In the genomic region with DNA sequence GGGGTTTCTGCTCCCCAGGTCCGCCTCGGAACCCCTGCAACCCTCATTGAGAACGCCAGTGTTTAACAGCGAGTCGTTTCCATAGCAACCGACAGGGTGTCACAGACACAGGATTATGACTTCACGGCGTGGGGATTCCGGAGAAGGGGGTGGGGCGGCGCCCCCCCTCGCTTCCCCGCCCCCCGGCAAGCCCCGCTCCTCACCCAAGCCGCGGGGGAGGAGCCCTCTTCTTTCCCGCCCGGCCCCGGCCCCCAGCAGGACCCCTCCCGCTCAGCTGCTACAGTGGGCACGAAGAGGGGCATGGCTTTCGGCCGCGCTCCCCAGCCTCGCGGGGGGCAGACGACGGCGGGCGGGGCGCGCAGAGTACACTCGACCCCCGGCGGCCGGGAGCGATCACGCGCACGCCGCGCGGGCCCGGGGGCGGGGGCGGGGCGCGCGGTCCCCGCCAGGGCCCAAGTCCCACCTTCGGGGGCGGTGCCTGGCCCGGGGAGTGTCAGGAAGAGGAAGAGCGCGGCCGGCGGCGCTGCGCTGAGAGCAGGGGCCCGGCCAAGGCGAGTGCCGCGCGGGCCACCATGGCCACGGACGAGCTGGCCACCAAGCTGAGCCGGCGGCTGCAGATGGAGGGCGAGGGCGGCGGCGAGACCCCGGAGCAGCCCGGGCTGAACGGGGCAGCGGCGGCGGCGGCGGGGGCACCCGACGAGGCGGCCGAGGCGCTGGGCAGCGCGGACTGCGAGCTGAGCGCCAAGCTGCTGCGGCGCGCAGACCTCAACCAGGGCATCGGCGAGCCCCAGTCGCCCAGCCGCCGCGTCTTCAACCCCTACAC, we compare ENCODE assay signal across 8 cellular contexts. TPM values are rescaled to one million over a fixed set of nuclear protein-coding genes. Genes with fewer than 3 reads are reported as not detected.
DNase-seq lines count a peak whose midpoint lies in the region; ATAC-seq and TF ChIP-seq lines count a peak whose summit lies in the region.

A gene with protein sequence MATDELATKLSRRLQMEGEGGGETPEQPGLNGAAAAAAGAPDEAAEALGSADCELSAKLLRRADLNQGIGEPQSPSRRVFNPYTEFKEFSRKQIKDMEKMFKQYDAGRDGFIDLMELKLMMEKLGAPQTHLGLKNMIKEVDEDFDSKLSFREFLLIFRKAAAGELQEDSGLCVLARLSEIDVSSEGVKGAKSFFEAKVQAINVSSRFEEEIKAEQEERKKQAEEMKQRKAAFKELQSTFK (plus strand): TSS at position 489 of the 823 bp plus-strand sequence. CDS start 84 bp downstream, at position 573.

- peak; percentile 78 for TF ChIP-seq POLR2A in NB4 (IDR thresholded peaks at IDR 0.05; ENCODE audit: extremely low read depth, insufficient read length)

- intact Hi-C loops in cardiac septum (cut with DNase I) (loop anchor here (1.0 to 10.0 kb wide), 2 partner anchors 117 to 255 kb away; a partner anchor contains a TSS), posterior vena cava (cut with DNase I) (no loop called here)

- H3K9me3 Mint-ChIP-seq in activated naive CD8-positive, alpha-beta T cell treated with anti-CD3 and anti-CD28 coated beads, Interleukin-2, amount 50 U/mL, for 24 hours, result no peaks in the 10 kb centered on the region
- no peaks in the 10 kb centered on the region for H3K9me3 Mint-ChIP-seq in type B pancreatic cell

- H3K36me3 ChIP-seq in HEK293 (ENCODE audit: control insufficient read depth in 2 of 2, insufficient read depth in 1 of 2, low read length in 2 of 2), result peaks cover 0 to 17% of the 10 kb centered on the region in 2 experiments; a peak in 1 of 3 replicates

- no peak for TF ChIP-seq CTCF in HEK293 (tag by site-specific recombination; IDR thresholded peaks at IDR 0.05)
- no peak for TF ChIP-seq CTCF in NB4 (IDR thresholded peaks at IDR 0.05; ENCODE audit: low read depth, low read length)
- peak; percentile 19 for TF ChIP-seq CTCF in type B pancreatic cell (conservative IDR thresholded peaks at IDR 0.05)

- H3K4me3 Mint-ChIP-seq in activated naive CD8-positive, alpha-beta T cell treated with anti-CD3 and anti-CD28 coated beads, Interleukin-2, amount 50 U/mL, for 24 hours, result peak within 1 kb of the TSS; percentile 91
- peak within 1 kb of the TSS; percentile 89 for H3K4me3 Mint-ChIP-seq in type B pancreatic cell

- H3K36me3 Mint-ChIP-seq in activated naive CD8-positive, alpha-beta T cell treated with anti-CD3 and anti-CD28 coated beads, Interleukin-2, amount 50 U/mL, for 24 hours (ENCODE audit: low read depth), result peaks cover 9% of the 10 kb centered on the region
- H3K36me3 Mint-ChIP-seq in type B pancreatic cell, result no peaks in the 10 kb centered on the region

- POLR2A ChIA-PET in HEK293 (lab: Yijun Ruan, JAX), result interaction anchor here (0.7 kb wide), 1 partner anchor 8 kb away, joined by 3 read pairs; no protein-coding TSS in a partner anchor

- H3K4me1 Mint-ChIP-seq in activated naive CD8-positive, alpha-beta T cell treated with anti-CD3 and anti-CD28 coated beads, Interleukin-2, amount 50 U/mL, for 24 hours, result peaks cover 40% of the 10 kb centered on the region
- peaks cover 26% of the 10 kb centered on the region for H3K4me1 Mint-ChIP-seq in type B pancreatic cell (ENCODE audit: unreplicated experiment)

- H3K27me3 Mint-ChIP-seq in activated naive CD8-positive, alpha-beta T cell treated with anti-CD3 and anti-CD28 coated beads, Interleukin-2, amount 50 U/mL, for 24 hours, result peaks cover 12% of the 10 kb centered on the region
- H3K27me3 Mint-ChIP-seq in type B pancreatic cell, result peaks cover 35% of the 10 kb centered on the region

- H3K27ac Mint-ChIP-seq in activated naive CD8-positive, alpha-beta T cell treated with anti-CD3 and anti-CD28 coated beads, Interleukin-2, amount 50 U/mL, for 24 hours, result peak within 1 kb of the TSS; percentile 82
- peak within 1 kb of the TSS; percentile 75 for H3K27ac Mint-ChIP-seq in type B pancreatic cell

- peak; percentile 85 for ATAC-seq in activated naive CD8-positive, alpha-beta T cell treated with anti-CD3 and anti-CD28 coated beads, Interleukin-2, amount 50 U/mL, for 24 hours

- H3K4me3 ChIP-seq in HEK293 (ENCODE audit: low read depth, low read length) (peak within 1 kb of the TSS; percentile 72), NB4 (ENCODE audit: low read depth, low read length) (peak within 1 kb of the TSS; percentile 87)

- no peaks in the 10 kb centered on the region for H3K9me3 ChIP-seq in HEK293 (ENCODE audit: control insufficient read depth, insufficient read depth, low read depth, low read length)

- DNase-seq in GDM1 (lab: John Stamatoyannopoulos, UW) (peak; percentile 75), NB4 (ENCODE audit: low read depth) (peak; percentile 85), T follicular helper cell (ENCODE audit: low read depth) (peak; percentile 84), cardiac septum (ENCODE audit: low spot score) (peak; percentile 95), posterior vena cava (ENCODE audit: low spot score) (peak; percentile 94), type B pancreatic cell (ENCODE audit: extremely low spot score, unreplicated experiment) (peak; percentile 86)
- DNase-seq in activated naive CD8-positive, alpha-beta T cell treated with anti-CD3 and anti-CD28 coated beads, Interleukin-2, amount 50 U/mL, for 24 hours, result peak; percentile 87

- H3K27ac ChIP-seq in HEK293 (ENCODE audit: extremely low read depth, low read depth, low read length), result peak within 1 kb of the TSS; percentile 61; the same call in 1 of the 2 replicates

- H3K4me1 ChIP-seq in HEK293 (ENCODE audit: control insufficient read depth, insufficient read depth, low read length), result peaks cover 3% of the 10 kb centered on the region; the same call in 1 of the 2 replicates

- CTCF ChIA-PET in HEK293 (lab: Yijun Ruan, JAX), result interaction anchor here (0.6 to 0.7 kb wide), 4 partner anchors 41 to 208 kb away, joined by 3 to 4 read pairs (median 3); no protein-coding TSS in a partner anchor

TF ChIP-seq in HEK293, 187 proteins besides CTCF, POLR2A, EP300 and RAD21 (continues in another document):
- TF ChIP-seq, protein P1, sequence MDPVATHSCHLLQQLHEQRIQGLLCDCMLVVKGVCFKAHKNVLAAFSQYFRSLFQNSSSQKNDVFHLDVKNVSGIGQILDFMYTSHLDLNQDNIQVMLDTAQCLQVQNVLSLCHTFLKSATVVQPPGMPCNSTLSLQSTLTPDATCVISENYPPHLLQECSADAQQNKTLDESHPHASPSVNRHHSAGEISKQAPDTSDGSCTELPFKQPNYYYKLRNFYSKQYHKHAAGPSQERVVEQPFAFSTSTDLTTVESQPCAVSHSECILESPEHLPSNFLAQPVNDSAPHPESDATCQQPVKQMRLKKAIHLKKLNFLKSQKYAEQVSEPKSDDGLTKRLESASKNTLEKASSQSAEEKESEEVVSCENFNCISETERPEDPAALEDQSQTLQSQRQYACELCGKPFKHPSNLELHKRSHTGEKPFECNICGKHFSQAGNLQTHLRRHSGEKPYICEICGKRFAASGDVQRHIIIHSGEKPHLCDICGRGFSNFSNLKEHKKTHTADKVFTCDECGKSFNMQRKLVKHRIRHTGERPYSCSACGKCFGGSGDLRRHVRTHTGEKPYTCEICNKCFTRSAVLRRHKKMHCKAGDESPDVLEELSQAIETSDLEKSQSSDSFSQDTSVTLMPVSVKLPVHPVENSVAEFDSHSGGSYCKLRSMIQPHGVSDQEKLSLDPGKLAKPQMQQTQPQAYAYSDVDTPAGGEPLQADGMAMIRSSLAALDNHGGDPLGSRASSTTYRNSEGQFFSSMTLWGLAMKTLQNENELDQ (tag by site-specific recombination; IDR thresholded peaks at IDR 0.05; ENCODE audit: low read depth), result no peak
- TF ChIP-seq FEZF1 (tag by site-specific recombination; IDR thresholded peaks at IDR 0.05), result no peak
- TF ChIP-seq ZNF341 (tag by site-specific recombination; IDR thresholded peaks at IDR 0.05; ENCODE audit: low read depth), result peak; percentile 56
- TF ChIP-seq EGR2 (tag by site-specific recombination; IDR thresholded peaks at IDR 0.05; ENCODE audit: low read depth), result peak; percentile 26; the same call in 1 of the 2 replicates
- no peak for TF ChIP-seq HOXD13 (CRISPR knock-in tag; IDR thresholded peaks at IDR 0.05; ENCODE audit: borderline replicate concordance)
- TF ChIP-seq, protein P2, sequence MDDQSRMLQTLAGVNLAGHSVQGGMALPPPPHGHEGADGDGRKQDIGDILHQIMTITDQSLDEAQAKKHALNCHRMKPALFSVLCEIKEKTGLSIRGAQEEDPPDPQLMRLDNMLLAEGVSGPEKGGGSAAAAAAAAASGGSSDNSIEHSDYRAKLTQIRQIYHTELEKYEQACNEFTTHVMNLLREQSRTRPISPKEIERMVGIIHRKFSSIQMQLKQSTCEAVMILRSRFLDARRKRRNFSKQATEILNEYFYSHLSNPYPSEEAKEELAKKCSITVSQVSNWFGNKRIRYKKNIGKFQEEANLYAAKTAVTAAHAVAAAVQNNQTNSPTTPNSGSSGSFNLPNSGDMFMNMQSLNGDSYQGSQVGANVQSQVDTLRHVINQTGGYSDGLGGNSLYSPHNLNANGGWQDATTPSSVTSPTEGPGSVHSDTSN (CRISPR knock-in tag; IDR thresholded peaks at IDR 0.05), result peak; percentile 48; the same call in 1 of the 2 replicates

RNA-seq across cellular contexts. Expression of the gene that starts here (rescaled TPM):
- total RNA-seq in cardiac septum (14.3 TPM), posterior vena cava (10 to 100 TPM; 33.4 to 39.8 TPM), type B pancreatic cell (ENCODE audit: low replicate concordance) (19.5 TPM in 2 replicates)

Comparison
In these comparisons a context has a peak if more than half of its experiments do, and no peak if none do; other contexts are left out.
1. Peak in every context shown above with its lines: DNase-seq, ATAC-seq, H3K4me3 ChIP-seq and H3K27ac ChIP-seq.